Comparison of ENCODE assay signal across 12 cellular contexts in the genomic region with DNA sequence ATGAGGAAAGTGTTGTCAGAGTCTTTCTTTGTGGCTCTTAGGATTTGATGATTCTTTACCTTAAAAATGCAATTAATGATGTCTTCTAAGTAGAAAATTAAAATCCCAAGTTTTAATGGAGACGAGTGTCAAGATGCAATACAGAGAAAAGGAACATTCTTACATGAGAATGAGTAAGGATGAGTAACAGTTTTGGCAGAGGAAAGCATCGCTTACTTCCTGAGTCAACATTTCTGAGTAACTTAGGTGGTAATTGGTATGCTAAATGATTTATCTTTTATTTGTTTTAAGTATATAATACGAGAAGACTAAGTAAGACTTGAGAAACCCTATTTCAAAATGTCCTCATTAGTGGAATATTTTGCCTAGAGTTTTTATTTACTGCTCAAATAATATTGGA.
DNase-seq lines count a peak whose midpoint lies in the region; ATAC-seq, FAIRE-seq and TF ChIP-seq lines count a peak whose summit lies in the region.
"Had no signal": no experiment of that assay in that cellular context is flagged by ENCODE, and none has a peak within 500 bp of the region (broad histone marks: within the 10 kb centered on the region; RNA-seq: fewer than 3 reads in every experiment).

No MANE protein-coding gene starts in this region.

- no peaks in the 10 kb centered on the region for H3K9me3 Mint-ChIP-seq in activated CD4-positive, alpha-beta T cell treated with anti-CD3 and anti-CD28 coated beads, Interleukin-2, amount 10 ng/mL, durations not matched to agents 7 days and 5 days

- H3K9me3 ChIP-seq in smooth muscle cell (replicated peaks; ENCODE audit: low read depth): no peaks in the 10 kb centered on the region
- H3K9me3 ChIP-seq: BLaER1 treated with 17β-estradiol and CSF1 and Interleukin-3, amounts not matched to agents 10 nM and 100 nM; tibial nerve had no signal

- H3K27ac Mint-ChIP-seq in activated CD4-positive, alpha-beta T cell treated with anti-CD3 and anti-CD28 coated beads, Interleukin-2, amount 10 ng/mL, durations not matched to agents 7 days and 5 days: peak overlapping the region; percentile 27

- CTCF ChIA-PET in activated CD4-positive, alpha-beta T cell treated with anti-CD3 and anti-CD28 coated beads, Interleukin-2, amount 10 ng/mL, durations not matched to agents 7 days and 5 days (lab: Charles Lee): no interaction called here

- TF ChIP-seq CTCF in smooth muscle cell (IDR thresholded peaks at IDR 0.05; ENCODE audit: borderline replicate concordance, insufficient read depth, poor library complexity, severe bottlenecking): no peak

- H3K79me2 ChIP-seq in smooth muscle cell (ENCODE audit: low read depth): no peaks in the 10 kb centered on the region

- no peaks in the 10 kb centered on the region for H3K27me3 Mint-ChIP-seq in activated CD4-positive, alpha-beta T cell treated with anti-CD3 and anti-CD28 coated beads, Interleukin-2, amount 10 ng/mL, durations not matched to agents 7 days and 5 days

- H3K4me1 ChIP-seq in smooth muscle cell (ENCODE audit: low read depth): peaks cover 5% of the 10 kb centered on the region

- no peaks in the 10 kb centered on the region for H4K20me1 ChIP-seq in smooth muscle cell (ENCODE audit: low read depth)
- H4K20me1 ChIP-seq: BLaER1 treated with 17β-estradiol and CSF1 and Interleukin-3, amounts not matched to agents 10 nM and 100 nM had no signal

- no peaks in the 10 kb centered on the region for H3F3A ChIP-seq in smooth muscle cell (ENCODE audit: low read depth)

- no peak overlapping the region for H2AFZ ChIP-seq in smooth muscle cell (ENCODE audit: low read depth)

- DNase-seq in activated CD4-positive, alpha-beta T cell treated with anti-CD3 and anti-CD28 coated beads, Interleukin-2, amount 10 ng/mL, durations not matched to agents 7 days and 5 days: no peak
- no peak for DNase-seq in activated CD4-positive, alpha-beta T cell treated with anti-CD3 and anti-CD28 coated beads, Interleukin-2, amount 50 U/mL, for 48 hours
- DNase-seq in RCC 7860 (ENCODE audit: low spot score) (peak; percentile 73), dermis blood vessel endothelial cell (peak; percentile 86), smooth muscle cell (lab: John Stamatoyannopoulos, UW; ENCODE audit: unreplicated experiment) (no peak), Right ventricle myocardium superior (no peak), DMS79 (lab: John Stamatoyannopoulos, UW) (no peak), NCI-H2107 (lab: John Stamatoyannopoulos, UW) (no peak)
- DNase-seq: effector memory CD4-positive, alpha-beta T cell had no signal

- H3K4me1 Mint-ChIP-seq in activated CD4-positive, alpha-beta T cell treated with anti-CD3 and anti-CD28 coated beads, Interleukin-2, amount 10 ng/mL, durations not matched to agents 7 days and 5 days: peaks cover 65% of the 10 kb centered on the region

- 8% methylated on average over 3 of the region's 3 CpGs for WGBS in smooth muscle cell (ENCODE audit: low lambda C conversion rate)

- H3K4me3 Mint-ChIP-seq in activated CD4-positive, alpha-beta T cell treated with anti-CD3 and anti-CD28 coated beads, Interleukin-2, amount 10 ng/mL, durations not matched to agents 7 days and 5 days: no peak overlapping the region

- peaks cover 63% of the 10 kb centered on the region for H3K36me3 Mint-ChIP-seq in activated CD4-positive, alpha-beta T cell treated with anti-CD3 and anti-CD28 coated beads, Interleukin-2, amount 10 ng/mL, durations not matched to agents 7 days and 5 days (ENCODE audit: low read depth)

- peak overlapping the region; percentile 89 for H3K27ac ChIP-seq in smooth muscle cell (ENCODE audit: low read depth)
- H3K27ac ChIP-seq: BLaER1 treated with 17β-estradiol and CSF1 and Interleukin-3, amounts not matched to agents 10 nM and 100 nM; KMS-11; tibial nerve had no signal

- POLR2A ChIA-PET in activated CD4-positive, alpha-beta T cell treated with anti-CD3 and anti-CD28 coated beads, Interleukin-2, amount 10 ng/mL, durations not matched to agents 7 days and 5 days (lab: Charles Lee): no interaction called here

- FAIRE-seq in RCC 7860 (lab: Jason Lieb, UNC): peak; percentile 98

- intact Hi-C loops in Right ventricle myocardium superior (cut with DNase I): no loop called here

- H3K4me2 ChIP-seq in smooth muscle cell: peak overlapping the region; percentile 41
- H3K4me2 ChIP-seq: KMS-11 had no signal

- no peak for ATAC-seq in Right ventricle myocardium superior (ENCODE audit: poor library complexity)

- no peak overlapping the region for H3K4me3 ChIP-seq in smooth muscle cell
- H3K4me3 ChIP-seq: BLaER1 treated with 17β-estradiol and CSF1 and Interleukin-3, amounts not matched to agents 10 nM and 100 nM; tibial nerve had no signal

- H3K36me3 ChIP-seq in smooth muscle cell (ENCODE audit: low read depth): no peaks in the 10 kb centered on the region

- no peaks in the 10 kb centered on the region for H3K27me3 ChIP-seq in smooth muscle cell (ENCODE audit: low read depth)
- H3K27me3 ChIP-seq: BLaER1 treated with 17β-estradiol and CSF1 and Interleukin-3, amounts not matched to agents 10 nM and 100 nM; tibial nerve had no signal

- H3K9ac ChIP-seq in smooth muscle cell (ENCODE audit: low read depth): peak overlapping the region; percentile 41
- H3K9ac ChIP-seq: BLaER1 treated with 17β-estradiol and CSF1 and Interleukin-3, amounts not matched to agents 10 nM and 100 nM; KMS-11 had no signal

Comparison
In these comparisons a context has a peak if more than half of its experiments do, and no peak if none do; other contexts are left out.
1. DNase-seq: peak in RCC 7860 (single experiment) and dermis blood vessel endothelial cell (single experiment); none in activated CD4-positive, alpha-beta T cell treated with anti-CD3 and anti-CD28 coated beads, Interleukin-2, amount 10 ng/mL, durations not matched to agents 7 days and 5 days (single experiment), activated CD4-positive, alpha-beta T cell treated with anti-CD3 and anti-CD28 coated beads, Interleukin-2, amount 50 U/mL, for 48 hours (0 of 2), smooth muscle cell (single experiment), Right ventricle myocardium superior (single experiment), DMS79 (single experiment) and NCI-H2107 (single experiment).